ENCODE assay signal across 11 cellular contexts in the genomic region with DNA sequence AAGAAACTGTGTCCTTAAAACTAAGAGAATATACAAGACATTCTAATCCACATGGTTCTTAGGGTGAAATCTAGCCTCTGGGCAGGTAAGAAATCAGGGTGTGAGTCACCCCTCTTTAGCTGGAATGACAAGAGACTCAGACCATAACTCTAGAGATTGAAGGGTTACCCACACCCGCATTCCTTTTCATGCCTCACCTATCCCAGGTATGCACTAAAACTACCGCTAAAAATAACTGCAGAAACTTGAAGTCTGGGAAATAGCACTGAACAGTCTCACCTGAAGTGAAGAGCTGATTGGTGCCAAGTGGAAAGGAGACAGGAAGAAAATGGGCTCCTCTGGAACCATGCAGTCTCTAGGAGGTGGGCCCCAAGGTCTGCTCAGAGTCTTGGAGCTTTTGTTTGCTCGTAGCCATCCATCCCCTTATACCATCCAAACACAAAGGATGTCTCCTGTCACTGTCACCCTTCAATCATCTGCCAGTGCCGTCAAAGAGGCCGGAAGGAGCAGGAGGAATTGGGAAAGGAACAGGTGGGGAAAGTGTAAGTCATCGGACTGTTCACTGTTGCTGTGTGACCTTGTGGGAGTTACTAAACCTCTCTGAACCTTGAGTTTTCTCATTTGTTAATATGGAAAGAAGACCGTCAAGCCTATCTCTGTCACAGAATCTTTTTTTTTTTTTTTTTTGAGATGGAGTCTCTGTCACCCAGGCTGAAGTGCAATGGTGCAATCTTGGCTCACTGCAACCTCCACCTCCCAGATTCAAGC. TPM values are rescaled to one million over a fixed set of nuclear protein-coding genes. Genes with fewer than 3 reads are reported as not detected.
DNase-seq lines count a peak whose midpoint lies in the region; ATAC-seq, FAIRE-seq and TF ChIP-seq lines count a peak whose summit lies in the region.
"Had no signal": no experiment of that assay in that cellular context is flagged by ENCODE, and none has a peak within 500 bp of the region (broad histone marks: within the 10 kb centered on the region; RNA-seq: fewer than 3 reads in every experiment).

No MANE protein-coding gene starts in this region.

- H3K79me1 ChIP-seq in mesendoderm (ENCODE audit: low read length), result no peaks in the 10 kb centered on the region

- no CpG with 5 or more reads among the region's 7 CpGs for WGBS in mesendoderm (ENCODE audit: extremely low coverage, insufficient coverage, low lambda C conversion rate)
- WGBS in suprapubic skin, result 70% methylated on average over 7 of the region's 7 CpGs

- H3K4me3 ChIP-seq in ACC112 (ENCODE audit: low read depth, low read length), result no peak overlapping the region
- no peak overlapping the region for H3K4me3 ChIP-seq in brain microvascular endothelial cell (ENCODE audit: low read depth, low read length)
- H3K4me3 ChIP-seq in mesendoderm (ENCODE audit: low read length), result no peak overlapping the region
- H3K4me3 ChIP-seq in suprapubic skin, result no peak overlapping the region

- H3K23ac ChIP-seq in mesendoderm (ENCODE audit: low read length), result no peak overlapping the region

- no peak overlapping the region for H2BK15ac ChIP-seq in mesendoderm (replicated peaks; ENCODE audit: low read depth)

- H3K4me1 ChIP-seq in ACC112 (ENCODE audit: control insufficient read depth, insufficient read depth, low read length, unreplicated experiment), result peaks cover 41% of the 10 kb centered on the region
- H3K4me1 ChIP-seq in mesendoderm (ENCODE audit: control insufficient read depth, low read depth, low read length), result no peaks in the 10 kb centered on the region
- H3K4me1 ChIP-seq in suprapubic skin, result peaks cover 10% of the 10 kb centered on the region

- H2BK120ac ChIP-seq in mesendoderm (ENCODE audit: low read depth, low read length), result no peak overlapping the region

- peak overlapping the region; percentile 34 for H3K27ac ChIP-seq in ACC112 (ENCODE audit: low read depth, low read length)
- H3K27ac ChIP-seq in brain microvascular endothelial cell, result peak overlapping the region; percentile 37
- H3K27ac ChIP-seq in mesendoderm (ENCODE audit: low read depth, low read length), result no peak overlapping the region
- H3K27ac ChIP-seq in suprapubic skin, result no peak overlapping the region

- H2AFZ ChIP-seq in ACC112 (ENCODE audit: low read length, unreplicated experiment), result no peak overlapping the region

- no peak for TF ChIP-seq POLR2A in suprapubic skin (IDR thresholded peaks at IDR 0.05)

- no peaks in the 10 kb centered on the region for H3K79me2 ChIP-seq in ACC112 (ENCODE audit: control insufficient read depth, insufficient read depth, low read length, unreplicated experiment)
- H3K79me2 ChIP-seq in mesendoderm (ENCODE audit: control insufficient read depth, insufficient read depth, low read length), result no peaks in the 10 kb centered on the region

- no peak overlapping the region for H3K18ac ChIP-seq in mesendoderm (ENCODE audit: low read length)

- no peak overlapping the region for H2AK5ac ChIP-seq in mesendoderm (ENCODE audit: low read length)

- no peak for TF ChIP-seq EP300 in suprapubic skin (IDR thresholded peaks at IDR 0.05)

- H3K4me2 ChIP-seq in mesendoderm (ENCODE audit: low read length), result no peak overlapping the region

- FAIRE-seq in D721Med (lab: Jason Lieb, UNC), result no peak

- H3K36me3 ChIP-seq in ACC112 (ENCODE audit: insufficient read depth, low read length) (peaks cover 5% of the 10 kb centered on the region; the same call in 1 of the 2 replicates), brain microvascular endothelial cell (replicated peaks) (peaks cover 17% of the 10 kb centered on the region), mesendoderm (ENCODE audit: control insufficient read depth, insufficient read depth, low read length) (peaks cover 5% of the 10 kb centered on the region), suprapubic skin (peaks cover 29% of the 10 kb centered on the region)

- H4K5ac ChIP-seq in mesendoderm (ENCODE audit: low read length), result no peak overlapping the region

- H4K8ac ChIP-seq in mesendoderm (ENCODE audit: low read depth, low read length), result no peak overlapping the region

- H3K27me3 ChIP-seq in ACC112 (ENCODE audit: insufficient read depth, low read length), result no peaks in the 10 kb centered on the region
- no peaks in the 10 kb centered on the region for H3K27me3 ChIP-seq in brain microvascular endothelial cell (replicated peaks)
- no peaks in the 10 kb centered on the region for H3K27me3 ChIP-seq in mesendoderm (ENCODE audit: insufficient read depth, low read length, poor library complexity)
- no peaks in the 10 kb centered on the region for H3K27me3 ChIP-seq in suprapubic skin

- no peak overlapping the region for H3K9ac ChIP-seq in mesendoderm (ENCODE audit: low read length)

- in situ Hi-C loops in brain microvascular endothelial cell (cut with HindIII; ENCODE audit: low pct_ligation_motif_present, low sequenced_read_pairs), result loop anchor here (25.0 kb wide), 1 partner anchor 377 kb away; no protein-coding TSS in a partner anchor

- TF ChIP-seq CTCF in brain microvascular endothelial cell (IDR thresholded peaks at IDR 0.05; ENCODE audit: low read depth, low read length, missing control alignments), result no peak
- no peak for TF ChIP-seq CTCF in suprapubic skin (IDR thresholded peaks at IDR 0.05)
- no peak for TF ChIP-seq CTCF in D721Med (IDR thresholded peaks at IDR 0.05; ENCODE audit: insufficient read depth, missing control alignments)

- no peak for ATAC-seq in stimulated activated naive CD8-positive, alpha-beta T cell treated with anti-CD3 and anti-CD28 coated beads, Interleukin-15, Interleukin-2, amounts not matched to agents 100 U/mL and 50 U/mL, for 24 hours
- ATAC-seq in HG03521 (IDR thresholded peaks at IDR 0.05; ENCODE audit: unreplicated experiment), result no peak
- ATAC-seq: stimulated activated memory B cell treated with anti-CD40 and anti-IgM and Interleukin-4, amounts not matched to agents 10 μg/mL and 1 μg/mL and 100 μg/mL, for 72 hours had no signal

- H2BK5ac ChIP-seq in mesendoderm (ENCODE audit: low read length), result no peak overlapping the region

- H3K9me3 ChIP-seq in suprapubic skin, result no peaks in the 10 kb centered on the region

- no peak overlapping the region for H3K4ac ChIP-seq in mesendoderm (ENCODE audit: low read depth, low read length)

- DNase-seq in HT1080 (ENCODE audit: low read depth) (peak; percentile 62), brain microvascular endothelial cell (peak; percentile 52), mesendoderm (peak; percentile 61), suprapubic skin (ENCODE audit: low spot score in 2 of 2) (no peak), D721Med (ENCODE audit: insufficient read length, low spot score) (no peak)
- no peak for DNase-seq in stimulated activated naive CD8-positive, alpha-beta T cell treated with anti-CD3 and anti-CD28 coated beads, Interleukin-15, Interleukin-2, amounts not matched to agents 100 U/mL and 50 U/mL, for 24 hours
- DNase-seq: C1 segment of cervical spinal cord, NCI-H2227 treated with DMSO at 0.1 percent for 48 hours had no signal

- no peak overlapping the region for H3K56ac ChIP-seq in mesendoderm (ENCODE audit: low read length)

RNA-seq across cellular contexts. Expression of a gene that starts 22.4 kb away (rescaled TPM):
- 108 TPM in 2 replicates for total RNA-seq in HT1080 (2014; rRNA removed; shearing (Covaris generic))
- 122 and 125 TPM in 2 replicates for polyA plus RNA-seq in HT1080 (2015; cell fraction: cytosol; rRNA removed)
- polyA plus RNA-seq in HT1080 (2015; cell fraction: nucleus; rRNA removed), result 222 and 248 TPM in 2 replicates
- polyA plus RNA-seq in mesendoderm (2013, experiment 1 of 2), result 76.8 TPM
- polyA plus RNA-seq in mesendoderm (2013, experiment 2 of 2), result 77.5 TPM
- 10 to 100 TPM; 64.1 to 76.4 (median 66.9) TPM for total RNA-seq in suprapubic skin

RNA-seq across cellular contexts. Expression of a gene that starts 50.1 kb away (rescaled TPM):
- 1.8 and 2.8 TPM in 2 replicates for total RNA-seq in HT1080 (2014; rRNA removed; shearing (Covaris generic))
- polyA plus RNA-seq in HT1080 (2015; cell fraction: cytosol; rRNA removed), result 0.69 and 0.71 TPM in 2 replicates
- polyA plus RNA-seq in HT1080 (2015; cell fraction: nucleus; rRNA removed), result 0.23 and 0.25 TPM in 2 replicates
- polyA plus RNA-seq in mesendoderm (2013, experiment 1 of 2), result 0.34 TPM
- polyA plus RNA-seq in mesendoderm (2013, experiment 2 of 2), result 0.41 TPM
- total RNA-seq in suprapubic skin, result 10 to 100 TPM; 14.6 to 25.5 (median 16.4) TPM

RNA-seq across cellular contexts. Expression of a gene that starts 55.8 kb away (rescaled TPM):
- 19.8 and 21.7 TPM in 2 replicates for total RNA-seq in HT1080 (2014; rRNA removed; shearing (Covaris generic))
- 62.9 and 66.4 TPM in 2 replicates for polyA plus RNA-seq in HT1080 (2015; cell fraction: cytosol; rRNA removed)
- polyA plus RNA-seq in HT1080 (2015; cell fraction: nucleus; rRNA removed), result 148 and 163 TPM in 2 replicates
- polyA plus RNA-seq in mesendoderm (2013, experiment 1 of 2), result 0.59 TPM
- 0.52 TPM for polyA plus RNA-seq in mesendoderm (2013, experiment 2 of 2)
- total RNA-seq in suprapubic skin, result 10 to 100 TPM in 1 of 4 donors, 1 to 10 TPM in 3; 4.0 to 11.0 (median 7.2) TPM

Comparison
In these comparisons a context has a peak if more than half of its experiments do, and no peak if none do; other contexts are left out.
1. H3K27ac ChIP-seq: peak in ACC112 (single experiment) and brain microvascular endothelial cell (single experiment); none in mesendoderm (single experiment) and suprapubic skin (single experiment).
2. DNase-seq: peak in HT1080 (single experiment), brain microvascular endothelial cell (single experiment) and mesendoderm (single experiment); none in stimulated activated naive CD8-positive, alpha-beta T cell treated with anti-CD3 and anti-CD28 coated beads, Interleukin-15, Interleukin-2, amounts not matched to agents 100 U/mL and 50 U/mL, for 24 hours (single experiment), suprapubic skin (0 of 2) and D721Med (single experiment).